Comparison of ENCODE assay signal across 1 cellular context in genomic region chr4:82428969-82429727, GRCh38.
TF ChIP-seq lines count a peak whose summit lies in the region.

No MANE protein-coding gene starts in this region.

TF ChIP-seq in K562, 482 proteins besides CTCF, POLR2A, EP300 and RAD21 (continued from another document and continues in another):
- TF ChIP-seq HNRNPH1 (optimal IDR thresholded peaks at IDR 0.05; ENCODE audit: low read depth, low read length) = no peak
- TF ChIP-seq TSC22D4 (tag; IDR thresholded peaks at IDR 0.05) = no peak
- no peak for TF ChIP-seq ZNF280A (IDR thresholded peaks at IDR 0.05; ENCODE audit: low read depth, partially characterized antibody)
- no peak; the same call in 1 of the 2 replicates for TF ChIP-seq ZBED1 (IDR thresholded peaks at IDR 0.05)
- no peak for TF ChIP-seq ZNF79 (CRISPR knock-in tag; IDR thresholded peaks at IDR 0.05; ENCODE audit: low read depth)
- no peak for TF ChIP-seq NR4A1 (CRISPR knock-in tag; IDR thresholded peaks at IDR 0.05)
- TF ChIP-seq NR4A1 (tag; IDR thresholded peaks at IDR 0.05) = no peak
- TF ChIP-seq ZC3H4 (CRISPR knock-in tag; IDR thresholded peaks at IDR 0.05; ENCODE audit: borderline replicate concordance) = no peak
- no peak for TF ChIP-seq ZNF584 (CRISPR knock-in tag; IDR thresholded peaks at IDR 0.05; ENCODE audit: low read depth)
- no peak for TF ChIP-seq STAG1 (CRISPR knock-in tag; IDR thresholded peaks at IDR 0.05; ENCODE audit: borderline replicate concordance)
- TF ChIP-seq, protein P1, sequence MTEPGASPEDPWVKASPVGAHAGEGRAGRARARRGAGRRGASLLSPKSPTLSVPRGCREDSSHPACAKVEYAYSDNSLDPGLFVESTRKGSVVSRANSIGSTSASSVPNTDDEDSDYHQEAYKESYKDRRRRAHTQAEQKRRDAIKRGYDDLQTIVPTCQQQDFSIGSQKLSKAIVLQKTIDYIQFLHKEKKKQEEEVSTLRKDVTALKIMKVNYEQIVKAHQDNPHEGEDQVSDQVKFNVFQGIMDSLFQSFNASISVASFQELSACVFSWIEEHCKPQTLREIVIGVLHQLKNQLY (CRISPR knock-in tag; conservative IDR thresholded peaks at IDR 0.05) = no peak
- TF ChIP-seq ELF1 (tag; IDR thresholded peaks at IDR 0.05) = no peak
- TF ChIP-seq SNRNP70 (optimal IDR thresholded peaks at IDR 0.05; ENCODE audit: low read depth, low read length) = no peak
- TF ChIP-seq FOXP4 (CRISPR knock-in tag; IDR thresholded peaks at IDR 0.05; ENCODE audit: borderline replicate concordance) = no peak
- TF ChIP-seq MAZ (CRISPR knock-in tag; conservative IDR thresholded peaks at IDR 0.05 in 1 of 2, IDR thresholded peaks at IDR 0.05 in 1 of 2) = peak; percentile 42 to 83; a peak in 3 of 4 replicates
- no peak for TF ChIP-seq NR2F6 (CRISPR knock-in tag; IDR thresholded peaks at IDR 0.05)
- peak; percentile 96 for TF ChIP-seq CREB1 (IDR thresholded peaks at IDR 0.05)
- peak; percentile 97 for TF ChIP-seq CREB1 (CRISPR knock-in tag; IDR thresholded peaks at IDR 0.05)
- no peak for TF ChIP-seq ZNF644 (tag; IDR thresholded peaks at IDR 0.05; ENCODE audit: low read depth)
- no peak; the same call in 1 of the 2 replicates for TF ChIP-seq ZNF511 (CRISPR knock-in tag; IDR thresholded peaks at IDR 0.05)
- TF ChIP-seq NFATC3 (IDR thresholded peaks at IDR 0.05) = no peak
- TF ChIP-seq NFE2 (IDR thresholded peaks at IDR 0.05; ENCODE audit: low read depth) = 0 out of 2 replicates have a peak, but pooled peaks have one; percentile 7
- TF ChIP-seq TOE1 (IDR thresholded peaks at IDR 0.05; ENCODE audit: borderline replicate concordance) = no peak
- TF ChIP-seq TOE1 (CRISPR knock-in tag; IDR thresholded peaks at IDR 0.05; ENCODE audit: borderline replicate concordance, low read depth) = 0 out of 2 replicates have a peak, but pooled peaks have one; percentile 49
- no peak for TF ChIP-seq ZNF232 (CRISPR knock-in tag; IDR thresholded peaks at IDR 0.05)
- no peak for TF ChIP-seq ZNF57 (CRISPR knock-in tag; IDR thresholded peaks at IDR 0.05)
- no peak for TF ChIP-seq ZNF780A (CRISPR knock-in tag; IDR thresholded peaks at IDR 0.05)
- TF ChIP-seq, protein P2, sequence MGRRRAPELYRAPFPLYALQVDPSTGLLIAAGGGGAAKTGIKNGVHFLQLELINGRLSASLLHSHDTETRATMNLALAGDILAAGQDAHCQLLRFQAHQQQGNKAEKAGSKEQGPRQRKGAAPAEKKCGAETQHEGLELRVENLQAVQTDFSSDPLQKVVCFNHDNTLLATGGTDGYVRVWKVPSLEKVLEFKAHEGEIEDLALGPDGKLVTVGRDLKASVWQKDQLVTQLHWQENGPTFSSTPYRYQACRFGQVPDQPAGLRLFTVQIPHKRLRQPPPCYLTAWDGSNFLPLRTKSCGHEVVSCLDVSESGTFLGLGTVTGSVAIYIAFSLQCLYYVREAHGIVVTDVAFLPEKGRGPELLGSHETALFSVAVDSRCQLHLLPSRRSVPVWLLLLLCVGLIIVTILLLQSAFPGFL (CRISPR knock-in tag; IDR thresholded peaks at IDR 0.05) = 0 out of 2 replicates have a peak, but pooled peaks have one; percentile 50
- TF ChIP-seq, protein P3, sequence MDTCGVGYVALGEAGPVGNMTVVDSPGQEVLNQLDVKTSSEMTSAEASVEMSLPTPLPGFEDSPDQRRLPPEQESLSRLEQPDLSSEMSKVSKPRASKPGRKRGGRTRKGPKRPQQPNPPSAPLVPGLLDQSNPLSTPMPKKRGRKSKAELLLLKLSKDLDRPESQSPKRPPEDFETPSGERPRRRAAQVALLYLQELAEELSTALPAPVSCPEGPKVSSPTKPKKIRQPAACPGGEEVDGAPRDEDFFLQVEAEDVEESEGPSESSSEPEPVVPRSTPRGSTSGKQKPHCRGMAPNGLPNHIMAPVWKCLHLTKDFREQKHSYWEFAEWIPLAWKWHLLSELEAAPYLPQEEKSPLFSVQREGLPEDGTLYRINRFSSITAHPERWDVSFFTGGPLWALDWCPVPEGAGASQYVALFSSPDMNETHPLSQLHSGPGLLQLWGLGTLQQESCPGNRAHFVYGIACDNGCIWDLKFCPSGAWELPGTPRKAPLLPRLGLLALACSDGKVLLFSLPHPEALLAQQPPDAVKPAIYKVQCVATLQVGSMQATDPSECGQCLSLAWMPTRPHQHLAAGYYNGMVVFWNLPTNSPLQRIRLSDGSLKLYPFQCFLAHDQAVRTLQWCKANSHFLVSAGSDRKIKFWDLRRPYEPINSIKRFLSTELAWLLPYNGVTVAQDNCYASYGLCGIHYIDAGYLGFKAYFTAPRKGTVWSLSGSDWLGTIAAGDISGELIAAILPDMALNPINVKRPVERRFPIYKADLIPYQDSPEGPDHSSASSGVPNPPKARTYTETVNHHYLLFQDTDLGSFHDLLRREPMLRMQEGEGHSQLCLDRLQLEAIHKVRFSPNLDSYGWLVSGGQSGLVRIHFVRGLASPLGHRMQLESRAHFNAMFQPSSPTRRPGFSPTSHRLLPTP (IDR thresholded peaks at IDR 0.05; ENCODE audit: borderline replicate concordance, extremely low read depth, insufficient read length) = no peak
- TF ChIP-seq LEF1 (IDR thresholded peaks at IDR 0.05) = peak; percentile 55; the same call in 1 of the 2 replicates
- no peak for TF ChIP-seq ZNF830 (CRISPR knock-in tag; IDR thresholded peaks at IDR 0.05)
- no peak for TF ChIP-seq ZNF586 (CRISPR knock-in tag; conservative IDR thresholded peaks at IDR 0.05)
- TF ChIP-seq ARHGAP35 (IDR thresholded peaks at IDR 0.05; ENCODE audit: partially characterized antibody) = no peak
- TF ChIP-seq HDGF (IDR thresholded peaks at IDR 0.05) = no peak
- TF ChIP-seq TAF1 (IDR thresholded peaks at IDR 0.05; ENCODE audit: control insufficient read depth, extremely low read depth, insufficient read depth, low read length, severe bottlenecking) = peak; percentile 93
- no peak for TF ChIP-seq ETV6 (IDR thresholded peaks at IDR 0.05; ENCODE audit: borderline replicate concordance in 1 of 2, low read depth in 2 of 2, low read length in 1 of 2)
- 0 out of 2 replicates have a peak, but pooled peaks have one; percentile 74 for TF ChIP-seq ETV6 (CRISPR knock-in tag; IDR thresholded peaks at IDR 0.05; ENCODE audit: borderline replicate concordance)
- no peak for TF ChIP-seq DPF2 (IDR thresholded peaks at IDR 0.05)
- TF ChIP-seq NCOA6 (IDR thresholded peaks at IDR 0.05) = no peak
- no peak for TF ChIP-seq CHD1 (IDR thresholded peaks at IDR 0.05; ENCODE audit: low read length)
- no peak for TF ChIP-seq ZNF512 (tag; IDR thresholded peaks at IDR 0.05)
- no peak for TF ChIP-seq KLF1 (tag; IDR thresholded peaks at IDR 0.05)
- TF ChIP-seq EGR1 (conservative IDR thresholded peaks at IDR 0.05) = peak; percentile 49
- no peak for TF ChIP-seq SLC30A9 (CRISPR knock-in tag; IDR thresholded peaks at IDR 0.05)
- TF ChIP-seq, protein P4, sequence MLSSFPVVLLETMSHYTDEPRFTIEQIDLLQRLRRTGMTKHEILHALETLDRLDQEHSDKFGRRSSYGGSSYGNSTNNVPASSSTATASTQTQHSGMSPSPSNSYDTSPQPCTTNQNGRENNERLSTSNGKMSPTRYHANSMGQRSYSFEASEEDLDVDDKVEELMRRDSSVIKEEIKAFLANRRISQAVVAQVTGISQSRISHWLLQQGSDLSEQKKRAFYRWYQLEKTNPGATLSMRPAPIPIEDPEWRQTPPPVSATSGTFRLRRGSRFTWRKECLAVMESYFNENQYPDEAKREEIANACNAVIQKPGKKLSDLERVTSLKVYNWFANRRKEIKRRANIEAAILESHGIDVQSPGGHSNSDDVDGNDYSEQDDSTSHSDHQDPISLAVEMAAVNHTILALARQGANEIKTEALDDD (IDR thresholded peaks at IDR 0.05) = no peak
- TF ChIP-seq CREB3 (tag; conservative IDR thresholded peaks at IDR 0.05; ENCODE audit: low read depth) = peak; percentile 93
- TF ChIP-seq ZFPM2 (CRISPR knock-in tag; IDR thresholded peaks at IDR 0.05) = no peak
- TF ChIP-seq ZNF785 (CRISPR knock-in tag; IDR thresholded peaks at IDR 0.05) = no peak
- TF ChIP-seq CBFB (CRISPR knock-in tag; IDR thresholded peaks at IDR 0.05) = no peak
- no peak; the same call in 1 of the 2 replicates for TF ChIP-seq TCF3 (CRISPR knock-in tag; IDR thresholded peaks at IDR 0.05)
- no peak for TF ChIP-seq KLF10 (CRISPR knock-in tag; IDR thresholded peaks at IDR 0.05)
- TF ChIP-seq IRF1 (CRISPR knock-in tag; IDR thresholded peaks at IDR 0.05; ENCODE audit: borderline replicate concordance) = no peak
- peak; percentile 80 for TF ChIP-seq CCNT2 (IDR thresholded peaks at IDR 0.05; ENCODE audit: borderline replicate concordance, extremely low read depth, insufficient read length, low read depth, low read length)
- TF ChIP-seq ZZZ3 (IDR thresholded peaks at IDR 0.05) = no peak
- no peak for TF ChIP-seq ZNF444 (CRISPR knock-in tag; IDR thresholded peaks at IDR 0.05)
- TF ChIP-seq NFXL1 (CRISPR knock-in tag; IDR thresholded peaks at IDR 0.05) = no peak
- TF ChIP-seq FIP1L1 (IDR thresholded peaks at IDR 0.05; ENCODE audit: low read depth, low read length, poor library complexity, severe bottlenecking) = peak; percentile 93
- no peak for TF ChIP-seq LARP7 (IDR thresholded peaks at IDR 0.05)
- no peak for TF ChIP-seq GATA2 (CRISPR knock-in tag; IDR thresholded peaks at IDR 0.05)
- TF ChIP-seq ZNF551 (CRISPR knock-in tag; IDR thresholded peaks at IDR 0.05) = no peak
- no peak for TF ChIP-seq HMG20A (CRISPR knock-in tag; conservative IDR thresholded peaks at IDR 0.05)
- peak; percentile 89 to 90 for TF ChIP-seq NRF1 (conservative IDR thresholded peaks at IDR 0.05 in 1 of 2, IDR thresholded peaks at IDR 0.05 in 1 of 2)
- TF ChIP-seq CBFA2T2 (conservative IDR thresholded peaks at IDR 0.05) = no peak
- TF ChIP-seq, protein P5, sequence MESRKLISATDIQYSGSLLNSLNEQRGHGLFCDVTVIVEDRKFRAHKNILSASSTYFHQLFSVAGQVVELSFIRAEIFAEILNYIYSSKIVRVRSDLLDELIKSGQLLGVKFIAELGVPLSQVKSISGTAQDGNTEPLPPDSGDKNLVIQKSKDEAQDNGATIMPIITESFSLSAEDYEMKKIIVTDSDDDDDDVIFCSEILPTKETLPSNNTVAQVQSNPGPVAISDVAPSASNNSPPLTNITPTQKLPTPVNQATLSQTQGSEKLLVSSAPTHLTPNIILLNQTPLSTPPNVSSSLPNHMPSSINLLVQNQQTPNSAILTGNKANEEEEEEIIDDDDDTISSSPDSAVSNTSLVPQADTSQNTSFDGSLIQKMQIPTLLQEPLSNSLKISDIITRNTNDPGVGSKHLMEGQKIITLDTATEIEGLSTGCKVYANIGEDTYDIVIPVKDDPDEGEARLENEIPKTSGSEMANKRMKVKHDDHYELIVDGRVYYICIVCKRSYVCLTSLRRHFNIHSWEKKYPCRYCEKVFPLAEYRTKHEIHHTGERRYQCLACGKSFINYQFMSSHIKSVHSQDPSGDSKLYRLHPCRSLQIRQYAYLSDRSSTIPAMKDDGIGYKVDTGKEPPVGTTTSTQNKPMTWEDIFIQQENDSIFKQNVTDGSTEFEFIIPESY (CRISPR knock-in tag; IDR thresholded peaks at IDR 0.05) = no peak
